In genomic region chr17:68182940-68183551, GRCh38 we compare ENCODE assay signal across 8 cellular contexts.
DNase-seq lines count a peak whose midpoint lies in the region; ATAC-seq lines count a peak whose summit lies in the region.

No MANE protein-coding gene starts in this region.

- H3K36me3 Mint-ChIP-seq in activated CD4-positive, alpha-beta memory T cell treated with anti-CD3 and anti-CD28 coated beads, Interleukin-2, amount 10 ng/mL, durations not matched to agents 7 days and 5 days (ENCODE audit: low read depth): peaks cover 13% of the 10 kb centered on the region

- peak; percentile 80 for DNase-seq in activated CD4-positive, alpha-beta memory T cell treated with anti-CD3 and anti-CD28 coated beads, Interleukin-2, amount 10 ng/mL, durations not matched to agents 7 days and 5 days
- DNase-seq in kidney tubule cell (ENCODE audit: low spot score) (peak; percentile 45), GF-D8 (lab: John Stamatoyannopoulos, UW) (no peak), cerebellar cortex (ENCODE audit: low spot score) (no peak), COLO829 (ENCODE audit: low spot score) (no peak), glomerular visceral epithelial cell (ENCODE audit: extremely low spot score) (no peak)

- H3K9me3 Mint-ChIP-seq in activated CD4-positive, alpha-beta memory T cell treated with anti-CD3 and anti-CD28 coated beads, Interleukin-2, amount 10 ng/mL, durations not matched to agents 7 days and 5 days: peaks cover 3% of the 10 kb centered on the region

- H3K27ac Mint-ChIP-seq in activated CD4-positive, alpha-beta memory T cell treated with anti-CD3 and anti-CD28 coated beads, Interleukin-2, amount 10 ng/mL, durations not matched to agents 7 days and 5 days: peak overlapping the region; percentile 80

- H3K4me3 ChIP-seq in GM08714 (ENCODE audit: low read length): peak overlapping the region; percentile 12; the same call in 1 of the 2 replicates

- peak; percentile 34 for ATAC-seq in HG02981 (IDR thresholded peaks at IDR 0.05; ENCODE audit: unreplicated experiment)

- peak overlapping the region; percentile 81 for H3K4me3 Mint-ChIP-seq in activated CD4-positive, alpha-beta memory T cell treated with anti-CD3 and anti-CD28 coated beads, Interleukin-2, amount 10 ng/mL, durations not matched to agents 7 days and 5 days

- H3K27me3 Mint-ChIP-seq in activated CD4-positive, alpha-beta memory T cell treated with anti-CD3 and anti-CD28 coated beads, Interleukin-2, amount 10 ng/mL, durations not matched to agents 7 days and 5 days: no peaks in the 10 kb centered on the region

- peaks cover 55% of the 10 kb centered on the region for H3K4me1 Mint-ChIP-seq in activated CD4-positive, alpha-beta memory T cell treated with anti-CD3 and anti-CD28 coated beads, Interleukin-2, amount 10 ng/mL, durations not matched to agents 7 days and 5 days

- CTCF ChIA-PET in activated CD4-positive, alpha-beta memory T cell treated with anti-CD3 and anti-CD28 coated beads, Interleukin-2, amount 10 ng/mL, durations not matched to agents 7 days and 5 days (lab: Charles Lee): interaction anchor here (0.6 to 10.0 kb wide), 12 partner anchors 11 to 330 kb away, joined by 3 to 105 read pairs (median 6); partner anchors contain the start of gene AMZ2

- POLR2A ChIA-PET in activated CD4-positive, alpha-beta memory T cell treated with anti-CD3 and anti-CD28 coated beads, Interleukin-2, amount 10 ng/mL, durations not matched to agents 7 days and 5 days (lab: Charles Lee): interaction anchor here (1.0 to 9.1 kb wide), 13 partner anchors 10 to 278 kb away, joined by 3 to 153 read pairs (median 8); partner anchors contain the start of genes AMZ2, ARSG, SLC16A6 and WIPI1

Comparison
In these comparisons a context has a peak if more than half of its experiments do, and no peak if none do; other contexts are left out.
1. DNase-seq: peak in activated CD4-positive, alpha-beta memory T cell treated with anti-CD3 and anti-CD28 coated beads, Interleukin-2, amount 10 ng/mL, durations not matched to agents 7 days and 5 days (single experiment) and kidney tubule cell (single experiment); none in GF-D8 (single experiment), cerebellar cortex (single experiment), COLO829 (single experiment) and glomerular visceral epithelial cell (single experiment).